In the genomic region with DNA sequence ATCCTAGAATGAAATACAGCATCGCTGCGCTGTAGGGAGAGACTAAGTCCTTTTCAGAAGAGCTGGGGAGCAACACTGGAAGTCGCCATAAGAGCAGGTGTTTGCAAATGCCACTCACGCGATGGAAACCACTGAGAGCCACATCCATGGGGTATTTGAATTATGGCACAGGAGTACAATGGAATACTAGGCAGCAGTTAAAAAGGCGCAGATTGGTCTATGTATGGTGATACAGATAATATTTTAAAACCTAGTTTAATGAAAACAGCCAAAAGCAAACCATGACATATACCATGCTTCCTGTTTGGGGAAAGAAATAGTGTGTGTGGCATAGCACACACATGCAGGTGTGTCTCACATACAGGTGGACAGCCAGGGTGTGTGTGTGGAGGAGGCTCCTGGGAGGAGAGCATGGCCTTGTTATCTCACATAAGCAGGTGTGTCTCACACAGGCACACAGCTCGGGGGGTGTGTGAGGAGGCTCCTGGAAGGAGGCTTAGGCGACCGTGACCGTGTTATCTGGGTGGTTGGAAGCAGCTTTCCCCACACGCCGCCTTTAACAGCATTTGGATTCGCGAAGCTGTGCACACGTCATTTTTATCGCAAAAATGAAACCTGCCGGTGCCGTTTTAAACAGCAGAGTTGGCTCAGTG, we compare ENCODE assay signal across 34 cellular contexts. TPM values are rescaled to one million over a fixed set of nuclear protein-coding genes. Genes with fewer than 3 reads are reported as not detected.
"Had no signal": no experiment of that assay in that cellular context is flagged by ENCODE, and none has a peak within 500 bp of the region (broad histone marks: within the 10 kb centered on the region; RNA-seq: fewer than 3 reads in every experiment).

No MANE protein-coding gene starts in this region.

- H3K36me3 Mint-ChIP-seq: activated naive CD4-positive, alpha-beta T cell treated with anti-CD3 and anti-CD28 coated beads, Interleukin-2, amount 50 U/mL, for 72 hours; activated naive CD8-positive, alpha-beta T cell treated with anti-CD3 and anti-CD28 coated beads, Interleukin-2, amount 10 ng/mL, durations not matched to agents 7 days and 5 days had no signal

- H3K27me3 Mint-ChIP-seq: activated B cell treated with CpG ODN at 0.5 μM for 24 hours; activated CD8-positive, alpha-beta T cell treated with anti-CD3 and anti-CD28 coated beads for 36 hours had no signal

- H3K4me1 Mint-ChIP-seq: activated naive CD8-positive, alpha-beta T cell treated with anti-CD3 and anti-CD28 coated beads, Interleukin-2, amount 10 ng/mL, durations not matched to agents 7 days and 5 days had no signal

- ATAC-seq: activated CD4-positive, CD25-positive, alpha-beta regulatory T cell treated with anti-CD3 and anti-CD28 coated beads, Interleukin-2, amount 50 U/mL, for 24 hours; activated CD8-positive, alpha-beta T cell treated with anti-CD3 and anti-CD28 coated beads for 36 hours; activated naive CD4-positive, alpha-beta T cell treated with anti-CD3 and anti-CD28 coated beads, Interleukin-2, amount 50 U/mL, for 72 hours; heart left ventricle; T-helper 17 cell had no signal

- H3K27ac Mint-ChIP-seq: activated B cell treated with CpG ODN at 0.5 μM for 24 hours; activated CD8-positive, alpha-beta T cell treated with anti-CD3 and anti-CD28 coated beads for 36 hours; activated naive CD4-positive, alpha-beta T cell treated with anti-CD3 and anti-CD28 coated beads for 36 hours; activated naive CD4-positive, alpha-beta T cell treated with anti-CD3 and anti-CD28 coated beads, Interleukin-2, amount 50 U/mL, for 72 hours; activated naive CD8-positive, alpha-beta T cell treated with anti-CD3 and anti-CD28 coated beads, Interleukin-2, amount 10 ng/mL, durations not matched to agents 7 days and 5 days; activated T-helper 1 cell treated with anti-CD3 and anti-CD28 coated beads, Interleukin-12 subunit alpha, Interleukin-12 subunit beta, Interleukin-2, Interleukin-4 antibody, amounts not matched to agents 30 ng/mL and 10 ng/mL and 1 ng/mL, durations not matched to agents 14 hours and 24 hours and 36 hours; activated T-helper 2 cell treated with anti-CD3 and anti-CD28 coated beads, Interferon-gamma antibody, Interleukin-2, Interleukin-4, amounts not matched to agents 10 μg/mL and 5 μg/mL and 100 μg/mL, durations not matched to agents 14 hours and 24 hours and 36 hours; T-helper 17 cell; T-helper 2 cell treated with Interferon-gamma antibody and Interleukin-4, amounts not matched to agents 5 μg/mL and 100 μg/mL, for 36 hours had no signal

- H3K4me1 ChIP-seq: breast epithelium, colonic mucosa had no signal

- H3K36me3 ChIP-seq: ascending aorta, breast epithelium, cardiac muscle cell, colonic mucosa, esophagus squamous epithelium had no signal

- H3K27ac ChIP-seq: ascending aorta, breast epithelium, cardiac muscle cell, colonic mucosa, epithelial cell of prostate, esophagus squamous epithelium, heart left ventricle, VCaP had no signal

- H3K9me3 ChIP-seq: ascending aorta, breast epithelium, colonic mucosa, esophagus squamous epithelium, heart left ventricle had no signal

- FAIRE-seq: endometrium, endothelial cell of umbilical vein had no signal

- H3K4me3 ChIP-seq: ascending aorta, breast epithelium, cardiac muscle cell, colonic mucosa, esophagus squamous epithelium, heart left ventricle had no signal

- H3K27me3 ChIP-seq: ascending aorta, breast epithelium, cardiac muscle cell, colonic mucosa, heart left ventricle had no signal

- DNase-seq: activated B cell treated with CpG ODN at 0.5 μM for 24 hours; activated CD4-positive, alpha-beta T cell treated with anti-CD3 and anti-CD28 coated beads for 48 hours; activated CD4-positive, alpha-beta T cell treated with anti-CD3 and anti-CD28 coated beads, Interleukin-2, amount 50 U/mL, for 1 hour; activated CD4-positive, alpha-beta T cell treated with anti-CD3 and anti-CD28 coated beads, Interleukin-2, amount 50 U/mL, for 48 hours; activated CD8-positive, alpha-beta memory T cell treated with anti-CD3 and anti-CD28 coated beads for 24 hours; activated CD8-positive, alpha-beta T cell treated with anti-CD3 and anti-CD28 coated beads for 36 hours; activated effector memory CD4-positive, alpha-beta T cell treated with anti-CD3 and anti-CD28 coated beads, Interleukin-2, amount 50 U/mL, for 16 hours; activated naive CD4-positive, alpha-beta T cell treated with anti-CD3 and anti-CD28 coated beads for 36 hours; activated naive CD8-positive, alpha-beta T cell treated with anti-CD3 and anti-CD28 coated beads, Interleukin-2, amount 10 ng/mL, durations not matched to agents 7 days and 5 days; activated T-cell treated with anti-CD3 and anti-CD28 coated beads, Interleukin-2, amount 50 U/mL, for 48 hours; central memory CD4-positive, alpha-beta T cell; cerebellar nuclear complex; colonic mucosa; effector CD8-positive, alpha-beta T cell; esophagus squamous epithelium; foreskin melanocyte; glutamatergic neuron; T-helper 1 cell; T-helper 17 cell; T1000 had no signal

- H3K4me3 Mint-ChIP-seq: activated B cell treated with CpG ODN at 0.5 μM for 24 hours; activated CD8-positive, alpha-beta T cell treated with anti-CD3 and anti-CD28 coated beads for 36 hours; activated naive CD4-positive, alpha-beta T cell treated with anti-CD3 and anti-CD28 coated beads for 36 hours; activated naive CD8-positive, alpha-beta T cell treated with anti-CD3 and anti-CD28 coated beads, Interleukin-2, amount 10 ng/mL, durations not matched to agents 7 days and 5 days; activated T-helper 1 cell treated with anti-CD3 and anti-CD28 coated beads, Interleukin-12 subunit alpha, Interleukin-12 subunit beta, Interleukin-2, Interleukin-4 antibody, amounts not matched to agents 30 ng/mL and 10 ng/mL and 1 ng/mL, durations not matched to agents 14 hours and 24 hours and 36 hours; brain; T-helper 17 cell; T-helper 2 cell treated with Interferon-gamma antibody and Interleukin-4, amounts not matched to agents 5 μg/mL and 100 μg/mL, for 36 hours had no signal

- H3K9me3 Mint-ChIP-seq: activated CD8-positive, alpha-beta T cell treated with anti-CD3 and anti-CD28 coated beads for 36 hours; activated naive CD4-positive, alpha-beta T cell treated with anti-CD3 and anti-CD28 coated beads for 36 hours; activated naive CD4-positive, alpha-beta T cell treated with anti-CD3 and anti-CD28 coated beads, Interleukin-2, amount 50 U/mL, for 72 hours; activated naive CD8-positive, alpha-beta T cell treated with anti-CD3 and anti-CD28 coated beads, Interleukin-2, amount 10 ng/mL, durations not matched to agents 7 days and 5 days; activated T-helper 1 cell treated with anti-CD3 and anti-CD28 coated beads, Interleukin-12 subunit alpha, Interleukin-12 subunit beta, Interleukin-2, Interleukin-4 antibody, amounts not matched to agents 30 ng/mL and 10 ng/mL and 1 ng/mL, durations not matched to agents 14 hours and 24 hours and 36 hours; activated T-helper 2 cell treated with anti-CD3 and anti-CD28 coated beads, Interferon-gamma antibody, Interleukin-2, Interleukin-4, amounts not matched to agents 10 μg/mL and 5 μg/mL and 100 μg/mL, durations not matched to agents 14 hours and 24 hours and 36 hours; brain; T-helper 2 cell treated with Interferon-gamma antibody and Interleukin-4, amounts not matched to agents 5 μg/mL and 100 μg/mL, for 36 hours had no signal

RNA-seq across cellular contexts. Expression of gene GRTP1, which starts 55.7 kb away (rescaled TPM):
- total RNA-seq: activated B cell treated with CpG ODN at 0.5 μM for 24 hours; activated CD8-positive, alpha-beta T cell treated with anti-CD3 and anti-CD28 coated beads for 36 hours; activated naive CD8-positive, alpha-beta T cell treated with anti-CD3 and anti-CD28 coated beads, Interleukin-2, amount 10 ng/mL, durations not matched to agents 7 days and 5 days; activated T-helper 1 cell treated with anti-CD3 and anti-CD28 coated beads, Interleukin-12 subunit alpha, Interleukin-12 subunit beta, Interleukin-2, Interleukin-4 antibody, amounts not matched to agents 30 ng/mL and 10 ng/mL and 1 ng/mL, durations not matched to agents 14 hours and 24 hours and 36 hours; activated T-helper 2 cell treated with anti-CD3 and anti-CD28 coated beads, Interferon-gamma antibody, Interleukin-2, Interleukin-4, amounts not matched to agents 10 μg/mL and 5 μg/mL and 100 μg/mL, durations not matched to agents 14 hours and 24 hours and 36 hours; endothelial cell of umbilical vein had no signal
- polyA plus RNA-seq: endothelial cell of umbilical vein had no signal
